ENCODE assay signal across 15 cellular contexts in the genomic region with DNA sequence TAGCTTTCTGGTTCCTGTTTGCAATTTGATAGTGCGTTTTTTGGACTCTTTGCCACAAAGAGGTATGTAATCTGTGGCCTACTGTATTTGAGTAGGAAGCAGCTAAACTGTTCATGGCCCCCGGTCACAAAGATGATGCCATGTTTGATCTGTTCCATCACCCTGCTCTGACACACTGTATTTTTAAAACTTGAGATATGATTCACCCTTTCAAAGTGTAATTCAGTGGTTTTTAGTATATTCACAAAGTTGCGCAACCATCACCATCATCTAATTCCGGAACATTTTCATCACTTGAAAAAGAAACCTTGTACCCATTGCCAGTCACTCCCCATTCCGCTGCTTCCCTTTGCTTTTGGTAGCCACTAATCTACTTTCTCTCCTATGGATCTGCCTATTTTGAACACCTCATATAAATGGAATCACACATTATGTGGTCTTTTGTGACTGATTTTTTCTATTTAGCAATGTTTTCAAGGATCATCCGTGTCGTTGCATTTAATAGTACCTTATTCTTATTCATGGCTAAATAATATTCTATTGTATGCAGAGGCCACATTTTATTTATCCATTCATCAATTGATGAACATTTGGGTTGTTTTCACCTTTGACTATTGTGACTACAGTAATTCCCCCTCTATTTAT.
DNase-seq lines count a peak whose midpoint lies in the region; TF ChIP-seq lines count a peak whose summit lies in the region.
"Had no signal": no experiment of that assay in that cellular context is flagged by ENCODE, and none has a peak within 500 bp of the region (broad histone marks: within the 10 kb centered on the region; RNA-seq: fewer than 3 reads in every experiment).

No MANE protein-coding gene starts in this region.

- intact Hi-C loops in activated T-helper 1 cell treated with anti-CD3 and anti-CD28 coated beads, Interleukin-12 subunit alpha, Interleukin-12 subunit beta, Interleukin-2, Interleukin-4 antibody, amounts not matched to agents 30 ng/mL and 10 ng/mL and 1 ng/mL, durations not matched to agents 14 hours and 24 hours and 36 hours (cut with micrococcal nuclease) = loop anchor here (2.0 to 5.0 kb wide), 2 partner anchors 40 to 79 kb away; no protein-coding TSS in a partner anchor
- intact Hi-C loops in A673 (cut with micrococcal nuclease; ENCODE audit: unreplicated experiment) = no loop called here

- POLR2A ChIA-PET in AG04449 (lab: Yijun Ruan, JAX) = no interaction called here
- POLR2A ChIA-PET in A673 (lab: Charles Lee; ENCODE audit: low non-redundant PET) = no interaction called here

- H3K4me3 Mint-ChIP-seq in activated T-helper 1 cell treated with anti-CD3 and anti-CD28 coated beads, Interleukin-12 subunit alpha, Interleukin-12 subunit beta, Interleukin-2, Interleukin-4 antibody, amounts not matched to agents 30 ng/mL and 10 ng/mL and 1 ng/mL, durations not matched to agents 14 hours and 24 hours and 36 hours = no peak overlapping the region
- H3K4me3 Mint-ChIP-seq: H9, WTC11 had no signal

- H3K36me3 Mint-ChIP-seq in activated T-helper 1 cell treated with anti-CD3 and anti-CD28 coated beads, Interleukin-12 subunit alpha, Interleukin-12 subunit beta, Interleukin-2, Interleukin-4 antibody, amounts not matched to agents 30 ng/mL and 10 ng/mL and 1 ng/mL, durations not matched to agents 14 hours and 24 hours and 36 hours (ENCODE audit: low read depth) = peaks cover 5% of the 10 kb centered on the region

- H3K27ac Mint-ChIP-seq in activated T-helper 1 cell treated with anti-CD3 and anti-CD28 coated beads, Interleukin-12 subunit alpha, Interleukin-12 subunit beta, Interleukin-2, Interleukin-4 antibody, amounts not matched to agents 30 ng/mL and 10 ng/mL and 1 ng/mL, durations not matched to agents 14 hours and 24 hours and 36 hours = peak overlapping the region; percentile 6
- H3K27ac Mint-ChIP-seq: H9, WTC11 had no signal

- no peak overlapping the region for H3K4me3 ChIP-seq in AG04449 (ENCODE audit: low read depth, low read length)
- no peak overlapping the region for H3K4me3 ChIP-seq in foreskin fibroblast (ENCODE audit: low read depth in 1 of 2, low read length in 2 of 2)
- H3K4me3 ChIP-seq in MG63 = no peak overlapping the region
- no peak overlapping the region for H3K4me3 ChIP-seq in A673 (ENCODE audit: low read depth, low read length, poor library complexity, severe bottlenecking)
- H3K4me3 ChIP-seq: body of pancreas, lung, Peyer's patch, right atrium auricular region had no signal

- H3K27ac ChIP-seq in A673 (ENCODE audit: low read depth, low read length, poor library complexity, severe bottlenecking) = no peak overlapping the region
- H3K27ac ChIP-seq: body of pancreas, Peyer's patch, right atrium auricular region had no signal

- no peaks in the 10 kb centered on the region for H3K36me3 ChIP-seq in MG63
- H3K36me3 ChIP-seq in A673 (ENCODE audit: insufficient read depth, low read length, poor library complexity, severe bottlenecking) = no peaks in the 10 kb centered on the region
- H3K36me3 ChIP-seq: Peyer's patch, right atrium auricular region had no signal

- peak; percentile 14 for DNase-seq in AG04449 (ENCODE audit: low read depth, low spot score)
- DNase-seq in H4 (ENCODE audit: low spot score) = peak; percentile 43
- no peak for DNase-seq in activated T-helper 1 cell treated with anti-CD3 and anti-CD28 coated beads, Interleukin-12 subunit alpha, Interleukin-12 subunit beta, Interleukin-2, Interleukin-4 antibody, amounts not matched to agents 30 ng/mL and 10 ng/mL and 1 ng/mL, durations not matched to agents 14 hours and 24 hours and 36 hours (ENCODE audit: low spot score)
- peak; percentile 75 to 77 for DNase-seq in foreskin fibroblast
- DNase-seq in MG63 = no peak
- DNase-seq in A673 (ENCODE audit: low spot score) = no peak
- no peak for DNase-seq in AML-193 (lab: John Stamatoyannopoulos, UW)
- no peak for DNase-seq in COLO668 (lab: John Stamatoyannopoulos, UW; ENCODE audit: unreplicated experiment)
- DNase-seq: H9, NCI-H1436 treated with DMSO at 0.1 percent for 48 hours, Peyer's patch had no signal

- no peaks in the 10 kb centered on the region for H3K27me3 ChIP-seq in MG63
- no peaks in the 10 kb centered on the region for H3K27me3 ChIP-seq in A673 (replicated peaks; ENCODE audit: insufficient read depth, low read depth, low read length, poor library complexity)
- H3K27me3 ChIP-seq: body of pancreas, Peyer's patch, right atrium auricular region had no signal

- CTCF ChIA-PET in AG04449 (lab: Yijun Ruan, JAX) = interaction anchor here (0.8 to 1.0 kb wide), 2 partner anchors 14 to 142 kb away, joined by 3 read pairs; no protein-coding TSS in a partner anchor
- CTCF ChIA-PET in A673 (lab: Charles Lee) = no interaction called here

- H3K4me1 Mint-ChIP-seq in activated T-helper 1 cell treated with anti-CD3 and anti-CD28 coated beads, Interleukin-12 subunit alpha, Interleukin-12 subunit beta, Interleukin-2, Interleukin-4 antibody, amounts not matched to agents 30 ng/mL and 10 ng/mL and 1 ng/mL, durations not matched to agents 14 hours and 24 hours and 36 hours (ENCODE audit: low read depth) = peaks cover 21% of the 10 kb centered on the region

- no TSS peak for BruUV-seq in A673 (replicated peaks; lab: Mats Ljungman, UMichigan)

- H3K27me3 Mint-ChIP-seq in activated T-helper 1 cell treated with anti-CD3 and anti-CD28 coated beads, Interleukin-12 subunit alpha, Interleukin-12 subunit beta, Interleukin-2, Interleukin-4 antibody, amounts not matched to agents 30 ng/mL and 10 ng/mL and 1 ng/mL, durations not matched to agents 14 hours and 24 hours and 36 hours (ENCODE audit: insufficient read depth) = no peaks in the 10 kb centered on the region

- peaks cover 23% of the 10 kb centered on the region for H3K9me3 Mint-ChIP-seq in activated T-helper 1 cell treated with anti-CD3 and anti-CD28 coated beads, Interleukin-12 subunit alpha, Interleukin-12 subunit beta, Interleukin-2, Interleukin-4 antibody, amounts not matched to agents 30 ng/mL and 10 ng/mL and 1 ng/mL, durations not matched to agents 14 hours and 24 hours and 36 hours

- TF ChIP-seq CTCF in AG04449 (IDR thresholded peaks at IDR 0.05; ENCODE audit: insufficient read depth, low read length, missing control alignments) (no peak), foreskin fibroblast (IDR thresholded peaks at IDR 0.05; ENCODE audit: low read depth, low read length) (no peak), A673 (conservative IDR thresholded peaks at IDR 0.05; ENCODE audit: low read depth, low read length) (no peak)

- H3K9me3 ChIP-seq in MG63 = peaks cover 18% of the 10 kb centered on the region
- H3K9me3 ChIP-seq in A673 (ENCODE audit: low read depth, low read length, poor library complexity, severe bottlenecking) = peaks cover 5% of the 10 kb centered on the region
- H3K9me3 ChIP-seq: body of pancreas, Peyer's patch had no signal

- no peaks in the 10 kb centered on the region for H3K4me1 ChIP-seq in A673 (ENCODE audit: insufficient read depth, low read length, poor library complexity, severe bottlenecking)
- H3K4me1 ChIP-seq: body of pancreas, Peyer's patch, right atrium auricular region had no signal

Comparison
In these comparisons a context has a peak if more than half of its experiments do, and no peak if none do; other contexts are left out.
1. DNase-seq: peak in AG04449 (single experiment), H4 (single experiment) and foreskin fibroblast (2 of 2); none in activated T-helper 1 cell treated with anti-CD3 and anti-CD28 coated beads, Interleukin-12 subunit alpha, Interleukin-12 subunit beta, Interleukin-2, Interleukin-4 antibody, amounts not matched to agents 30 ng/mL and 10 ng/mL and 1 ng/mL, durations not matched to agents 14 hours and 24 hours and 36 hours (single experiment), MG63 (single experiment), A673 (single experiment), AML-193 (0 of 2) and COLO668 (single experiment).